ENCODE assay signal across 9 cellular contexts in genomic region chr10:79380125-79380917, GRCh38. TPM values are rescaled to one million over a fixed set of nuclear protein-coding genes. Genes with fewer than 3 reads are reported as not detected.
DNase-seq lines count a peak whose midpoint lies in the region; ATAC-seq, FAIRE-seq and TF ChIP-seq lines count a peak whose summit lies in the region.
"Had no signal": no experiment of that assay in that cellular context is flagged by ENCODE, and none has a peak within 500 bp of the region (broad histone marks: within the 10 kb centered on the region; RNA-seq: fewer than 3 reads in every experiment).

No MANE protein-coding gene starts in this region.

- FAIRE-seq in RCC 7860 (lab: Jason Lieb, UNC), result no peak

- DNase-seq in AG08396 (ENCODE audit: low spot score) (peak; percentile 75), NCI-H2196 (lab: John Stamatoyannopoulos, UW; ENCODE audit: unreplicated experiment) (peak; percentile 67), fibroblast of gingiva (ENCODE audit: low read depth) (peak; percentile 91), omental fat pad (ENCODE audit: low spot score) (no peak), RCC 7860 (ENCODE audit: low spot score) (no peak), NCI-H1048 (lab: John Stamatoyannopoulos, UW) (no peak), HuH-7.5 (ENCODE audit: low spot score) (no peak)
- DNase-seq: DMS79 treated with DMSO at 0.1 percent for 48 hours had no signal

- ATAC-seq in omental fat pad (ENCODE audit: low FRiP score), result peak; percentile 50
- ATAC-seq in HG03045 (IDR thresholded peaks at IDR 0.05; ENCODE audit: unreplicated experiment), result no peak

- TF ChIP-seq CTCF in omental fat pad (IDR thresholded peaks at IDR 0.05), result no peak

RNA-seq across cellular contexts. Expression of gene PPIF, which starts 33.1 kb away (rescaled TPM):
- 100 to 1,000 TPM in 2 of 4 donors, 10 to 100 TPM in 2; 34.2 to 141 (median 94.5) TPM for total RNA-seq in omental fat pad

Comparison
In these comparisons a context has a peak if more than half of its experiments do, and no peak if none do; other contexts are left out.
1. DNase-seq: peak in AG08396 (single experiment), NCI-H2196 (single experiment) and fibroblast of gingiva (single experiment); none in omental fat pad (single experiment), RCC 7860 (single experiment), NCI-H1048 (single experiment) and HuH-7.5 (single experiment).